8 cellular contexts compared by ENCODE assay signal in the genomic region with DNA sequence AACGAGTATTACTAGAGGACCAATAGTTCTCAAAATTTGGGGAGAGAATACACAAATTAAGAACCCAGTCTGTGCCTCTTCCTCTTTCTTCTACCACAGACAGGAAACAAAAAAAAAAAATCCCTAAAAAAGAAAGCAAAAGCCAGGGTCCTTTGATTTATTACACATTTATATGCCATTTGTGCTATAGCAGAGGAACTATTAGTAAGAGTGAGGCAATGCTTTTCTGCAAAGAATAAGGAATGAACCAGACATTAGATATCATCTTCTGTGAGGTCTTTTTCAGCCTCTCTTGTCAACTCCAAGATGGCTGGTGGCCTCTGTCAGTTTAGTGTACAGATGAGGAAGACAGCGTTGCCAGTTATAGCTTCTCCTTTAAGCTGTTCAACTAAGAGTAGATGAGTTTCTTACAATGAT.
DNase-seq lines count a peak whose midpoint lies in the region; ATAC-seq and TF ChIP-seq lines count a peak whose summit lies in the region.

No MANE protein-coding gene starts in this region.

- no peaks in the 10 kb centered on the region for H3F3A ChIP-seq in SK-N-SH (replicated peaks; ENCODE audit: insufficient read depth)

- DNase-seq in activated CD8-positive, alpha-beta memory T cell treated with anti-CD3 and anti-CD28 coated beads, Interleukin-2, amount 10 ng/mL, durations not matched to agents 7 days and 5 days = no peak
- DNase-seq in activated CD8-positive, alpha-beta memory T cell treated with anti-CD3 and anti-CD28 coated beads, Interleukin-2, amount 50 U/mL, for 4 hours = no peak
- DNase-seq in T-cell = peak in 8 of 34 experiments; percentile 0 to 8 (median 2)
- no peak for DNase-seq in spleen
- DNase-seq in SK-N-SH = no peak
- no peak for DNase-seq in NCI-H524 (lab: John Stamatoyannopoulos, UW)
- no peak for DNase-seq in effector CD8-positive, alpha-beta T cell (lab: John Stamatoyannopoulos, UW)

- no peaks in the 10 kb centered on the region for H3K79me2 ChIP-seq in SK-N-SH (ENCODE audit: insufficient read depth)

- H3K9me2 ChIP-seq in SK-N-SH = no peaks in the 10 kb centered on the region

- TF ChIP-seq EP300 in SK-N-SH (IDR thresholded peaks at IDR 0.05; ENCODE audit: borderline replicate concordance in 1 of 2, low read depth in 1 of 2, low read length in 1 of 2) = no peak

- H3K9ac ChIP-seq in SK-N-SH = no peak overlapping the region

- H3K9me3 ChIP-seq in spleen = no peaks in the 10 kb centered on the region
- no peaks in the 10 kb centered on the region for H3K9me3 ChIP-seq in SK-N-SH

- H3K9me3 Mint-ChIP-seq in activated CD8-positive, alpha-beta memory T cell treated with anti-CD3 and anti-CD28 coated beads, Interleukin-2, amount 10 ng/mL, durations not matched to agents 7 days and 5 days (ENCODE audit: low read depth) = peaks cover 3% of the 10 kb centered on the region
- peaks cover 0 to 3% (median 0%) of the 10 kb centered on the region in 3 donors for H3K9me3 Mint-ChIP-seq in T-cell

- TF ChIP-seq CTCF in spleen (IDR thresholded peaks at IDR 0.05 in 8 of 11, conservative IDR thresholded peaks at IDR 0.05 in 3 of 11) = no peak
- no peak for TF ChIP-seq CTCF in SK-N-SH (IDR thresholded peaks at IDR 0.05)

- H3K4me1 Mint-ChIP-seq in activated CD8-positive, alpha-beta memory T cell treated with anti-CD3 and anti-CD28 coated beads, Interleukin-2, amount 10 ng/mL, durations not matched to agents 7 days and 5 days = peaks cover 9% of the 10 kb centered on the region
- H3K4me1 Mint-ChIP-seq in T-cell = peaks cover 31 to 38% (median 37%) of the 10 kb centered on the region in 3 donors

- TF ChIP-seq POLR2A in spleen (IDR thresholded peaks at IDR 0.05) = no peak

- WGBS in spleen, 5 donors = 25 to 40% (median 30%) methylated on average over 2 of the region's 2 CpGs
- WGBS in SK-N-SH (ENCODE audit: low lambda C conversion rate) = 92% methylated on average over 2 of the region's 2 CpGs

- no peak for TF ChIP-seq RAD21 in SK-N-SH (IDR thresholded peaks at IDR 0.05; ENCODE audit: low read length)

- POLR2A ChIA-PET in T-cell (lab: Charles Lee) = interaction anchor here in 1 of 2 donors (0.6 kb wide), 1 partner anchor 827 kb away, joined by 3 read pairs; no protein-coding TSS in a partner anchor
- POLR2A ChIA-PET in SK-N-SH (lab: Yijun Ruan, JAX) = no interaction called here

- ATAC-seq in activated CD8-positive, alpha-beta memory T cell treated with anti-CD3 and anti-CD28 coated beads, Interleukin-2, amount 10 ng/mL, durations not matched to agents 7 days and 5 days = peak; percentile 27
- ATAC-seq in HG02884 (IDR thresholded peaks at IDR 0.05; ENCODE audit: unreplicated experiment) (peak; percentile 55), T-cell (replicated peaks in 1 of 4) (peak; percentile 50 to 87 (median 60))

- peaks cover 0 to 23% (median 10%) of the 10 kb centered on the region in 6 donors for H3K36me3 ChIP-seq in spleen
- H3K36me3 ChIP-seq in SK-N-SH (replicated peaks in 1 of 2; ENCODE audit: control insufficient read depth in 1 of 2, insufficient read depth in 2 of 2, low read length in 1 of 2) = peaks cover 0 to 10% of the 10 kb centered on the region in 2 experiments

- H3K4me3 Mint-ChIP-seq in activated CD8-positive, alpha-beta memory T cell treated with anti-CD3 and anti-CD28 coated beads, Interleukin-2, amount 10 ng/mL, durations not matched to agents 7 days and 5 days = no peak overlapping the region
- H3K4me3 Mint-ChIP-seq in T-cell = peak overlapping the region; percentile 57 to 63 (median 58)

- no peaks in the 10 kb centered on the region for H4K20me1 ChIP-seq in SK-N-SH (ENCODE audit: insufficient read depth)

- H2AFZ ChIP-seq in SK-N-SH (ENCODE audit: low read depth) = no peak overlapping the region

- peak overlapping the region; percentile 80 for H3K27ac Mint-ChIP-seq in activated CD8-positive, alpha-beta memory T cell treated with anti-CD3 and anti-CD28 coated beads, Interleukin-2, amount 10 ng/mL, durations not matched to agents 7 days and 5 days
- peak overlapping the region; percentile 92 to 94 for H3K27ac Mint-ChIP-seq in T-cell

- intact Hi-C loops in spleen (cut with DNase I; ENCODE audit: low total_unique reads) = no loop called here

- H3K4me2 ChIP-seq in SK-N-SH = no peak overlapping the region

- no peaks in the 10 kb centered on the region for H3K27me3 ChIP-seq in spleen (replicated peaks in 1 of 7)
- no peaks in the 10 kb centered on the region for H3K27me3 ChIP-seq in SK-N-SH (ENCODE audit: insufficient read depth)

- H3K4me3 ChIP-seq in spleen (peak overlapping the region in 3 of 8 donors; percentile 3 to 44 (median 12)), SK-N-SH (ENCODE audit: low read depth in 2 of 2, low read length in 1 of 2) (no peak overlapping the region)

- H3K27me3 Mint-ChIP-seq in activated CD8-positive, alpha-beta memory T cell treated with anti-CD3 and anti-CD28 coated beads, Interleukin-2, amount 10 ng/mL, durations not matched to agents 7 days and 5 days = no peaks in the 10 kb centered on the region
- H3K27me3 Mint-ChIP-seq in T-cell = no peaks in the 10 kb centered on the region

- peak overlapping the region; percentile 15 to 83 (median 69) for H3K27ac ChIP-seq in spleen
- no peak overlapping the region for H3K27ac ChIP-seq in SK-N-SH (ENCODE audit: low read depth in 2 of 2, low read length in 1 of 2)

- CTCF ChIA-PET in activated CD8-positive, alpha-beta memory T cell treated with anti-CD3 and anti-CD28 coated beads, Interleukin-2, amount 10 ng/mL, durations not matched to agents 7 days and 5 days (lab: Charles Lee) = no interaction called here
- CTCF ChIA-PET in T-cell (lab: Charles Lee) (interaction anchor here in 1 of 2 donors (0.5 to 0.7 kb wide), 2 partner anchors 43 to 1083 kb away, joined by 4 to 6 read pairs; no protein-coding TSS in a partner anchor), SK-N-SH (lab: Yijun Ruan, JAX) (no interaction called here)

- H3K4me1 ChIP-seq in spleen (peaks cover 7 to 23% (median 16%) of the 10 kb centered on the region in 6 donors), SK-N-SH (ENCODE audit: control insufficient read depth in 1 of 2, insufficient read depth in 2 of 2, low read depth in 1 of 2, low read length in 1 of 2) (no peaks in the 10 kb centered on the region)

- peaks cover 12% of the 10 kb centered on the region for H3K36me3 Mint-ChIP-seq in activated CD8-positive, alpha-beta memory T cell treated with anti-CD3 and anti-CD28 coated beads, Interleukin-2, amount 10 ng/mL, durations not matched to agents 7 days and 5 days
- peaks cover 25% of the 10 kb centered on the region for H3K36me3 Mint-ChIP-seq in T-cell

TF ChIP-seq in SK-N-SH, 30 proteins besides CTCF, POLR2A, EP300 and RAD21:
- TF ChIP-seq POLR2AphosphoS5 (IDR thresholded peaks at IDR 0.05; ENCODE audit: low read depth, low read length) (no peak), YY1 (IDR thresholded peaks at IDR 0.05; ENCODE audit: low read depth) (no peak), FOXJ3 (CRISPR knock-in tag; IDR thresholded peaks at IDR 0.05) (no peak), EZH2phosphoT487 (IDR thresholded peaks at IDR 0.05; ENCODE audit: borderline replicate concordance, low read depth) (no peak), GABPA (IDR thresholded peaks at IDR 0.05; ENCODE audit: low read depth) (no peak)
TF ChIP-seq in SK-N-SH: peak in this region for 0.

Comparison
In these comparisons a context has a peak if more than half of its experiments do, and no peak if none do; other contexts are left out.
1. H3K27ac ChIP-seq: peak in spleen (8 of 8); none in SK-N-SH (0 of 2).
2. Peak in every context shown above with its lines, with median percentiles within 50 percentile points of each other: ATAC-seq.